In the genomic region with DNA sequence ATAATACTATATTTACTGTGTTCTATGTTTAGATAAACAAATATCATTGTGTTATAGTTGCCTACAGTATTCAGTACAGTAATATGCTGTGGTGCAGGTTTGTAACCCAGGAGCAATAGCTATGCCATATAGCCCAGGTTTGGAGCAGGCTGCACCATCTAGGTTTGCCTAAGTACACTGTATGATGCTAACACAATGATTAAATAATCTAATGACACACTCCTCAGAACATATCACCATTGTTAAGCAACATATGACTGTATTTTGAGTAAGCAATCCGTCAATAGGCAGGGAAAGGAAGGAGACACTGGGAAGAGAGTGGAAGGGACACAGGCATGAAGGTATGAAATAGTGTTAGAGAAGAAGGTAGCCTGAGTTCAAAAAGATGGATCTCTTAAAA, we compare ENCODE assay signal across 25 cellular contexts.
DNase-seq lines count a peak whose midpoint lies in the region; ATAC-seq, FAIRE-seq and TF ChIP-seq lines count a peak whose summit lies in the region.
"Had no signal": no experiment of that assay in that cellular context is flagged by ENCODE, and none has a peak within 500 bp of the region (broad histone marks: within the 10 kb centered on the region; RNA-seq: fewer than 3 reads in every experiment).

No MANE protein-coding gene starts in this region.

- H3K27me3 ChIP-seq in PC-3 (ENCODE audit: low read length) = no peaks in the 10 kb centered on the region
- H3K27me3 ChIP-seq in bronchial epithelial cell (ENCODE audit: control insufficient read depth, insufficient read depth, low read length) = no peaks in the 10 kb centered on the region
- H3K27me3 ChIP-seq in lower lobe of right lung (ENCODE audit: low read depth) = no peaks in the 10 kb centered on the region
- H3K27me3 ChIP-seq: BE2C, BLaER1 had no signal

- H3K9ac ChIP-seq in PC-3 (ENCODE audit: low read length) = no peak overlapping the region
- H3K9ac ChIP-seq: BLaER1 had no signal

- H3K4me1 ChIP-seq in PC-3 (ENCODE audit: insufficient read depth, low read length) = peaks cover 5% of the 10 kb centered on the region; the same call in 1 of the 2 replicates
- H3K4me1 ChIP-seq in lower lobe of right lung = no peaks in the 10 kb centered on the region
- H3K4me1 ChIP-seq: BE2C had no signal

- H3K4me3 ChIP-seq in PC-3 (ENCODE audit: low read length) = no peak overlapping the region
- no peak overlapping the region for H3K4me3 ChIP-seq in bronchial epithelial cell (ENCODE audit: low read depth, low read length)
- no peak overlapping the region for H3K4me3 ChIP-seq in lower lobe of right lung
- H3K4me3 ChIP-seq: BLaER1, GM12878 had no signal

- TF ChIP-seq CTCF in PC-3 (conservative IDR thresholded peaks at IDR 0.05; ENCODE audit: low read depth, low read length) (no peak), bronchial epithelial cell (IDR thresholded peaks at IDR 0.05; ENCODE audit: insufficient read depth, low read length, severe bottlenecking) (no peak), lower lobe of right lung (IDR thresholded peaks at IDR 0.05) (no peak)

- POLR2A ChIA-PET in PC-3 (lab: Charles Lee; ENCODE audit: unreplicated experiment) = no interaction called here

- H3F3A ChIP-seq in PC-3 (ENCODE audit: low read length, unreplicated experiment) = no peaks in the 10 kb centered on the region

- H3K4me2 ChIP-seq in PC-3 (ENCODE audit: low read length) = no peak overlapping the region
- H3K4me2 ChIP-seq: BLaER1 had no signal

- no peaks in the 10 kb centered on the region for H3K79me2 ChIP-seq in PC-3 (ENCODE audit: low read length)

- H3K9me3 ChIP-seq in PC-3 (ENCODE audit: low read length) (no peaks in the 10 kb centered on the region), lower lobe of right lung (no peaks in the 10 kb centered on the region)
- H3K9me3 ChIP-seq: BE2C, BLaER1 had no signal

- ATAC-seq in PC-3 = no peak; the same call in 1 of the 2 replicates
- ATAC-seq in esophagus mucosa = peak; percentile 61
- no peak for ATAC-seq in lower lobe of right lung
- ATAC-seq: GM12878 had no signal

- H3K9me2 ChIP-seq in PC-3 (replicated peaks; ENCODE audit: low read length) = no peaks in the 10 kb centered on the region

- DNase-seq in PC-3 = peak; percentile 34
- peak; percentile 75 for DNase-seq in bronchial epithelial cell (ENCODE audit: low read depth)
- no peak for DNase-seq in substantia nigra (lab: John Stamatoyannopoulos, UW)
- DNase-seq in lower lobe of right lung = no peak
- DNase-seq: 8988T; ACHN; BE2C; C1 segment of cervical spinal cord; CD4-positive, alpha-beta memory T cell; CD4-positive, CD25-positive, alpha-beta regulatory T cell; CD8-positive, alpha-beta memory T cell; COR-L47; DMS 273 treated with DMSO at 0.1 percent for 48 hours; DMS153; DMS53; DMS79; DND-41; EL; GDM1 had no signal

- intact Hi-C loops in PC-3 (cut with micrococcal nuclease) = no loop called here
- intact Hi-C loops in lower lobe of right lung (cut with DNase I) = no loop called here

- H3K36me3 ChIP-seq in PC-3 (ENCODE audit: low read depth, low read length) (no peaks in the 10 kb centered on the region), bronchial epithelial cell (ENCODE audit: control insufficient read depth, insufficient read depth, low read length) (no peaks in the 10 kb centered on the region), lower lobe of right lung (no peaks in the 10 kb centered on the region)
- H3K36me3 ChIP-seq: BE2C, BLaER1 had no signal

- H4K20me1 ChIP-seq in PC-3 (ENCODE audit: low read length) = no peaks in the 10 kb centered on the region
- H4K20me1 ChIP-seq: BLaER1 had no signal

- FAIRE-seq in bronchial epithelial cell (lab: Jason Lieb, UNC) = no peak
- FAIRE-seq: A204.1, GM12878, GM12892, GM18507 had no signal

- no peak overlapping the region for H3K27ac ChIP-seq in PC-3 (ENCODE audit: low read length)
- no peak overlapping the region for H3K27ac ChIP-seq in substantia nigra (ENCODE audit: low read depth, low read length, poor library complexity, severe bottlenecking)
- no peak overlapping the region for H3K27ac ChIP-seq in lower lobe of right lung
- H3K27ac ChIP-seq: BLaER1 had no signal

- no peak overlapping the region for H2AFZ ChIP-seq in PC-3 (ENCODE audit: low read length)

- BruUV-seq in PC-3 (replicated peaks; lab: Mats Ljungman, UMichigan) = no TSS peak

- CTCF ChIA-PET in PC-3 (lab: Charles Lee) = no interaction called here

Comparison
In these comparisons a context has a peak if more than half of its experiments do, and no peak if none do; other contexts are left out.
1. DNase-seq: peak in PC-3 (single experiment) and bronchial epithelial cell (single experiment); none in substantia nigra (0 of 49) and lower lobe of right lung (single experiment).